ENCODE assay signal across 1 cellular context in the genomic region with DNA sequence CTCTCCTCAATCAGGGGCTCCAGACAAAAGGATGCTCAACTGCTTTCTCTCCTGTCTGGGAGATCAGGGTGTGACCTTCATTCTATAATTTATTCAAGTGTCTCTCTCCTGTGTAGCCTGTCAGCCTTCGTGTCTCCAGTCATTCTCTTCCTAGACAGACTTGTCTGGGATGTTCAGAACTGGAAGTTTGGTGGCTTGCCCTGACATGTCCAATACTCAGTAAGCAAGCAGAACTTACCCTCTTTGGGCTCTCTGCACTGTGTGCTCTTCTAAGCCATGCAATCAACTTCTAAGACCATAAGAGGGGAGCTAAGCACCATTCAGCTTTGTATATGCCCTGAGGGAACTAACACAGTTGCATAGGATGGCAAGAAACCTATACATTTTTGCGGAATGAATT.
A peak's percentile ranks its signal among the peaks of the same experiment; 100 is the strongest.
TF ChIP-seq lines count a peak whose summit lies in the region.

No MANE protein-coding gene starts in this region.

TF ChIP-seq in HepG2, 621 proteins besides CTCF, POLR2A, EP300 and RAD21:
- TF ChIP-seq KLF9 (CRISPR knock-in tag; IDR thresholded peaks at IDR 0.05; ENCODE audit: low read depth) (no peak), AKAP8 (CRISPR knock-in tag; IDR thresholded peaks at IDR 0.05) (no peak), ZFY (CRISPR knock-in tag; IDR thresholded peaks at IDR 0.05) (no peak), TP53 (CRISPR knock-in tag; conservative IDR thresholded peaks at IDR 0.05) (peak; percentile 98), ZNF451 (CRISPR knock-in tag; IDR thresholded peaks at IDR 0.05) (no peak), SP2 (CRISPR knock-in tag; IDR thresholded peaks at IDR 0.05) (no peak), ARID5B (CRISPR knock-in tag; IDR thresholded peaks at IDR 0.05) (no peak), PITX1 (CRISPR knock-in tag; IDR thresholded peaks at IDR 0.05) (0 out of 2 replicates have a peak, but pooled peaks have one; percentile 4), SMAD9 (CRISPR knock-in tag; IDR thresholded peaks at IDR 0.05) (no peak), ZFP82 (CRISPR knock-in tag; IDR thresholded peaks at IDR 0.05; ENCODE audit: borderline replicate concordance) (no peak)
